In the genomic region with DNA sequence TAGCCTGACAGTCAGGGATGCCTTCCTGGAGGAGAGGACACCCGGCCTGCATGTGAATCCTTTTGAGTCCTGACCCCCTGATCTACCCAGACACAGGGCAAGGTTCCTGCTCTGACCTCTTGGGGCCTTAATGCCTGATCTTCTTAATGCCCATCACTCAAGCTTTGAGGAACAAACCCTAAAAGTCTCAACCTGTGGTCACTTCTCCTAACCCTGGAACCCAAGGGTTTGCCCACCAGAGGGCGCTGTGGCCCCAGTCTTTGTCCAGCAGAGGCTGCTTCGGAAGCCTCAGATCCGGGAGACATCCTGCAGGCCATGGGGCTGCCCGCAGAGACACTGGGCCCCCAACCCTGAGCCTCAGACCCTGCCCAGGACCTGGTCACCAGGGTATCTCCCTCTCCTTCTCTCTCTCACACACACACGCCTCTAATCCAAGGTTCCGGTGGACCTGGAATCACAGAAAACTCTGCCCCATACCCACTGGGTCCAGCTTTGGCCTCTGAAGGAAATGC, we compare ENCODE assay signal across 1 cellular context.
TF ChIP-seq lines count a peak whose summit lies in the region.

No MANE protein-coding gene starts in this region.

TF ChIP-seq in K562, 482 proteins besides CTCF, POLR2A, EP300 and RAD21 (continued from another document):
- TF ChIP-seq, protein P1, sequence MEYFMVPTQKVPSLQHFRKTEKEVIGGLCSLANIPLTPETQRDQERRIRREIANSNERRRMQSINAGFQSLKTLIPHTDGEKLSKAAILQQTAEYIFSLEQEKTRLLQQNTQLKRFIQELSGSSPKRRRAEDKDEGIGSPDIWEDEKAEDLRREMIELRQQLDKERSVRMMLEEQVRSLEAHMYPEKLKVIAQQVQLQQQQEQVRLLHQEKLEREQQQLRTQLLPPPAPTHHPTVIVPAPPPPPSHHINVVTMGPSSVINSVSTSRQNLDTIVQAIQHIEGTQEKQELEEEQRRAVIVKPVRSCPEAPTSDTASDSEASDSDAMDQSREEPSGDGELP (CRISPR knock-in tag; IDR thresholded peaks at IDR 0.05; ENCODE audit: borderline replicate concordance): peak; percentile 27; the same call in 1 of the 2 replicates
- TF ChIP-seq STAG1 (CRISPR knock-in tag; IDR thresholded peaks at IDR 0.05; ENCODE audit: borderline replicate concordance) (peak; percentile 92), ZFP36 (IDR thresholded peaks at IDR 0.05; ENCODE audit: low read depth, low read length, partially characterized antibody) (peak; percentile 63), RCOR1 (IDR thresholded peaks at IDR 0.05; ENCODE audit: borderline replicate concordance in 1 of 2, low read depth in 2 of 2, low read length in 2 of 2) (peak in 1 of 2 experiments; percentile 69; a peak in 2 of 4 replicates), CC2D1A (IDR thresholded peaks at IDR 0.05) (peak; percentile 74), SMC3 (conservative IDR thresholded peaks at IDR 0.05; ENCODE audit: insufficient read depth, low read depth, low read length) (peak; percentile 93), NCOA2 (IDR thresholded peaks at IDR 0.05; ENCODE audit: partially characterized antibody in 2 of 2) (no peak), MYC (IDR thresholded peaks at IDR 0.05; ENCODE audit: low read depth, low read length) (peak; percentile 26; the same call in 1 of the 2 replicates), MYC (CRISPR knock-in tag; IDR thresholded peaks at IDR 0.05; ENCODE audit: borderline replicate concordance, low read depth) (no peak), HDGF (IDR thresholded peaks at IDR 0.05) (0 out of 2 replicates have a peak, but pooled peaks have one; percentile 52), CTBP1 (IDR thresholded peaks at IDR 0.05; ENCODE audit: borderline replicate concordance) (peak; percentile 45; the same call in 1 of the 2 replicates), RB1 (IDR thresholded peaks at IDR 0.05; ENCODE audit: low read depth) (peak; percentile 61; the same call in 1 of the 2 replicates), U2AF1 (optimal IDR thresholded peaks at IDR 0.05; ENCODE audit: low read depth, low read length) (no peak), NR1H2 (CRISPR knock-in tag; IDR thresholded peaks at IDR 0.05) (0 out of 2 replicates have a peak, but pooled peaks have one; percentile 37), ARID1B (IDR thresholded peaks at IDR 0.05) (no peak), MTA1 (IDR thresholded peaks at IDR 0.05; ENCODE audit: borderline replicate concordance) (no peak), RBM34 (IDR thresholded peaks at IDR 0.05; ENCODE audit: borderline replicate concordance, insufficient read depth, low read length) (no peak), GABPB1 (CRISPR knock-in tag; IDR thresholded peaks at IDR 0.05) (peak; percentile 29; the same call in 1 of the 2 replicates), SPI1 (IDR thresholded peaks at IDR 0.05; ENCODE audit: borderline replicate concordance, low read depth, low read length) (0 out of 2 replicates have a peak, but pooled peaks have one; percentile 15), ARID2 (IDR thresholded peaks at IDR 0.05) (peak; percentile 64; the same call in 1 of the 2 replicates), TOE1 (IDR thresholded peaks at IDR 0.05; ENCODE audit: borderline replicate concordance) (peak; percentile 49; the same call in 1 of the 2 replicates), TOE1 (CRISPR knock-in tag; IDR thresholded peaks at IDR 0.05; ENCODE audit: borderline replicate concordance, low read depth) (no peak), L3MBTL2 (IDR thresholded peaks at IDR 0.05) (0 out of 2 replicates have a peak, but pooled peaks have one; percentile 12)
- TF ChIP-seq, protein P2, sequence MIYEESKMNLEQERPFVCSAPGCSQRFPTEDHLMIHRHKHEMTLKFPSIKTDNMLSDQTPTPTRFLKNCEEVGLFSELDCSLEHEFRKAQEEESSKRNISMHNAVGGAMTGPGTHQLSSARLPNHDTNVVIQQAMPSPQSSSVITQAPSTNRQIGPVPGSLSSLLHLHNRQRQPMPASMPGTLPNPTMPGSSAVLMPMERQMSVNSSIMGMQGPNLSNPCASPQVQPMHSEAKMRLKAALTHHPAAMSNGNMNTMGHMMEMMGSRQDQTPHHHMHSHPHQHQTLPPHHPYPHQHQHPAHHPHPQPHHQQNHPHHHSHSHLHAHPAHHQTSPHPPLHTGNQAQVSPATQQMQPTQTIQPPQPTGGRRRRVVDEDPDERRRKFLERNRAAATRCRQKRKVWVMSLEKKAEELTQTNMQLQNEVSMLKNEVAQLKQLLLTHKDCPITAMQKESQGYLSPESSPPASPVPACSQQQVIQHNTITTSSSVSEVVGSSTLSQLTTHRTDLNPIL (CRISPR knock-in tag; IDR thresholded peaks at IDR 0.05): no peak
- TF ChIP-seq, protein P3, sequence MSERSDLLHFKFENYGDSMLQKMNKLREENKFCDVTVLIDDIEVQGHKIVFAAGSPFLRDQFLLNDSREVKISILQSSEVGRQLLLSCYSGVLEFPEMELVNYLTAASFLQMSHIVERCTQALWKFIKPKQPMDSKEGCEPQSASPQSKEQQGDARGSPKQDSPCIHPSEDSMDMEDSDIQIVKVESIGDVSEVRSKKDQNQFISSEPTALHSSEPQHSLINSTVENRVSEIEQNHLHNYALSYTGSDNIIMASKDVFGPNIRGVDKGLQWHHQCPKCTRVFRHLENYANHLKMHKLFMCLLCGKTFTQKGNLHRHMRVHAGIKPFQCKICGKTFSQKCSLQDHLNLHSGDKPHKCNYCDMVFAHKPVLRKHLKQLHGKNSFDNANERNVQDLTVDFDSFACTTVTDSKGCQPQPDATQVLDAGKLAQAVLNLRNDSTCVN (CRISPR knock-in tag; IDR thresholded peaks at IDR 0.05): 0 out of 2 replicates have a peak, but pooled peaks have one; percentile 36
- TF ChIP-seq, protein P4, sequence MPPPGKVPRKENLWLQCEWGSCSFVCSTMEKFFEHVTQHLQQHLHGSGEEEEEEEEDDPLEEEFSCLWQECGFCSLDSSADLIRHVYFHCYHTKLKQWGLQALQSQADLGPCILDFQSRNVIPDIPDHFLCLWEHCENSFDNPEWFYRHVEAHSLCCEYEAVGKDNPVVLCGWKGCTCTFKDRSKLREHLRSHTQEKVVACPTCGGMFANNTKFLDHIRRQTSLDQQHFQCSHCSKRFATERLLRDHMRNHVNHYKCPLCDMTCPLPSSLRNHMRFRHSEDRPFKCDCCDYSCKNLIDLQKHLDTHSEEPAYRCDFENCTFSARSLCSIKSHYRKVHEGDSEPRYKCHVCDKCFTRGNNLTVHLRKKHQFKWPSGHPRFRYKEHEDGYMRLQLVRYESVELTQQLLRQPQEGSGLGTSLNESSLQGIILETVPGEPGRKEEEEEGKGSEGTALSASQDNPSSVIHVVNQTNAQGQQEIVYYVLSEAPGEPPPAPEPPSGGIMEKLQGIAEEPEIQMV (tag; conservative IDR thresholded peaks at IDR 0.05; ENCODE audit: low read depth): no peak
- TF ChIP-seq, protein P5, sequence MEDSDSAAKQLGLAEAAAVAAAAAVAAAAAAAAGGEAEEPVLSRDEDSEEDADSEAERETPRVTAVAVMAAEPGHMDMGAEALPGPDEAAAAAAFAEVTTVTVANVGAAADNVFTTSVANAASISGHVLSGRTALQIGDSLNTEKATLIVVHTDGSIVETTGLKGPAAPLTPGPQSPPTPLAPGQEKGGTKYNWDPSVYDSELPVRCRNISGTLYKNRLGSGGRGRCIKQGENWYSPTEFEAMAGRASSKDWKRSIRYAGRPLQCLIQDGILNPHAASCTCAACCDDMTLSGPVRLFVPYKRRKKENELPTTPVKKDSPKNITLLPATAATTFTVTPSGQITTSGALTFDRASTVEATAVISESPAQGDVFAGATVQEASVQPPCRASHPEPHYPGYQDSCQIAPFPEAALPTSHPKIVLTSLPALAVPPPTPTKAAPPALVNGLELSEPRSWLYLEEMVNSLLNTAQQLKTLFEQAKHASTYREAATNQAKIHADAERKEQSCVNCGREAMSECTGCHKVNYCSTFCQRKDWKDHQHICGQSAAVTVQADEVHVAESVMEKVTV (CRISPR knock-in tag; IDR thresholded peaks at IDR 0.05): peak; percentile 85
- TF ChIP-seq, protein P6, sequence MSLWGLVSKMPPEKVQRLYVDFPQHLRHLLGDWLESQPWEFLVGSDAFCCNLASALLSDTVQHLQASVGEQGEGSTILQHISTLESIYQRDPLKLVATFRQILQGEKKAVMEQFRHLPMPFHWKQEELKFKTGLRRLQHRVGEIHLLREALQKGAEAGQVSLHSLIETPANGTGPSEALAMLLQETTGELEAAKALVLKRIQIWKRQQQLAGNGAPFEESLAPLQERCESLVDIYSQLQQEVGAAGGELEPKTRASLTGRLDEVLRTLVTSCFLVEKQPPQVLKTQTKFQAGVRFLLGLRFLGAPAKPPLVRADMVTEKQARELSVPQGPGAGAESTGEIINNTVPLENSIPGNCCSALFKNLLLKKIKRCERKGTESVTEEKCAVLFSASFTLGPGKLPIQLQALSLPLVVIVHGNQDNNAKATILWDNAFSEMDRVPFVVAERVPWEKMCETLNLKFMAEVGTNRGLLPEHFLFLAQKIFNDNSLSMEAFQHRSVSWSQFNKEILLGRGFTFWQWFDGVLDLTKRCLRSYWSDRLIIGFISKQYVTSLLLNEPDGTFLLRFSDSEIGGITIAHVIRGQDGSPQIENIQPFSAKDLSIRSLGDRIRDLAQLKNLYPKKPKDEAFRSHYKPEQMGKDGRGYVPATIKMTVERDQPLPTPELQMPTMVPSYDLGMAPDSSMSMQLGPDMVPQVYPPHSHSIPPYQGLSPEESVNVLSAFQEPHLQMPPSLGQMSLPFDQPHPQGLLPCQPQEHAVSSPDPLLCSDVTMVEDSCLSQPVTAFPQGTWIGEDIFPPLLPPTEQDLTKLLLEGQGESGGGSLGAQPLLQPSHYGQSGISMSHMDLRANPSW (CRISPR knock-in tag; IDR thresholded peaks at IDR 0.05): peak; percentile 64; the same call in 1 of the 2 replicates
TF ChIP-seq in K562: peak in this region for 19.
